11 cellular contexts compared by ENCODE assay signal in genomic region chr6:15253107-15254073, GRCh38. TPM values are rescaled to one million over a fixed set of nuclear protein-coding genes. Genes with fewer than 3 reads are reported as not detected.
A peak's percentile ranks its signal among the peaks of the same experiment; 100 is the strongest.
DNase-seq lines count a peak whose midpoint lies in the region; ATAC-seq and TF ChIP-seq lines count a peak whose summit lies in the region.
"Had no signal": no experiment of that assay in that cellular context is flagged by ENCODE, and none has a peak within 500 bp of the region (broad histone marks: within the 10 kb centered on the region; RNA-seq: fewer than 3 reads in every experiment).

No MANE protein-coding gene starts in this region.

- H3K36me3 ChIP-seq in OCI-LY7 (ENCODE audit: insufficient read depth, low read length), result peaks cover 5% of the 10 kb centered on the region; the same call in 1 of the 2 replicates
- H3K36me3 ChIP-seq in effector memory CD4-positive, alpha-beta T cell (ENCODE audit: control insufficient read depth, insufficient read depth, low read length), result no peaks in the 10 kb centered on the region
- no peaks in the 10 kb centered on the region for H3K36me3 ChIP-seq in BE2C
- H3K36me3 ChIP-seq: thoracic aorta had no signal

- H3K9me2 ChIP-seq in OCI-LY7 (ENCODE audit: insufficient read depth, low read length), result no peaks in the 10 kb centered on the region

- no peak for ATAC-seq in stimulated activated naive B cell treated with anti-CD40 and anti-IgM and Interleukin-4, amounts not matched to agents 10 μg/mL and 1 μg/mL and 100 μg/mL, for 72 hours (replicated peaks)
- ATAC-seq in HG03139 (IDR thresholded peaks at IDR 0.05; ENCODE audit: unreplicated experiment), result no peak
- ATAC-seq: body of pancreas, esophagus mucosa had no signal

- H3K27ac Mint-ChIP-seq in stimulated activated naive B cell treated with anti-CD40 and anti-IgM and Interleukin-4, amounts not matched to agents 10 μg/mL and 1 μg/mL and 100 μg/mL, for 72 hours, result peak overlapping the region; percentile 51

- peaks cover 65 to 97% of the 10 kb centered on the region in 2 donors for H3K4me1 Mint-ChIP-seq in stimulated activated naive B cell treated with anti-CD40 and anti-IgM and Interleukin-4, amounts not matched to agents 10 μg/mL and 1 μg/mL and 100 μg/mL, for 72 hours

- peaks cover 81% of the 10 kb centered on the region; the same call in 1 of the 2 replicates for H3K79me2 ChIP-seq in OCI-LY7 (ENCODE audit: insufficient read depth, low read depth, low read length)

- H3K4me1 ChIP-seq in OCI-LY7 (ENCODE audit: insufficient read depth, low read length, poor library complexity, severe bottlenecking) (peaks cover 88% of the 10 kb centered on the region), BE2C (peaks cover 32% of the 10 kb centered on the region)
- H3K4me1 ChIP-seq in effector memory CD4-positive, alpha-beta T cell (ENCODE audit: control insufficient read depth, insufficient read depth, low read length, poor library complexity, severe bottlenecking), result peaks cover 37% of the 10 kb centered on the region

- no peaks in the 10 kb centered on the region for H3K9me3 Mint-ChIP-seq in stimulated activated naive B cell treated with anti-CD40 and anti-IgM and Interleukin-4, amounts not matched to agents 10 μg/mL and 1 μg/mL and 100 μg/mL, for 72 hours

- H4K20me1 ChIP-seq in OCI-LY7 (ENCODE audit: insufficient read depth, low read length), result peaks cover 49% of the 10 kb centered on the region

- H3K36me3 Mint-ChIP-seq in stimulated activated naive B cell treated with anti-CD40 and anti-IgM and Interleukin-4, amounts not matched to agents 10 μg/mL and 1 μg/mL and 100 μg/mL, for 72 hours, result peaks cover 16 to 37% of the 10 kb centered on the region in 2 donors

- H3K27me3 Mint-ChIP-seq in stimulated activated naive B cell treated with anti-CD40 and anti-IgM and Interleukin-4, amounts not matched to agents 10 μg/mL and 1 μg/mL and 100 μg/mL, for 72 hours, result no peaks in the 10 kb centered on the region

- H3K27me3 ChIP-seq in effector memory CD4-positive, alpha-beta T cell (replicated peaks; ENCODE audit: control insufficient read depth, insufficient read depth, low read length, poor library complexity, severe bottlenecking), result no peaks in the 10 kb centered on the region
- no peaks in the 10 kb centered on the region for H3K27me3 ChIP-seq in BE2C
- H3K27me3 ChIP-seq: body of pancreas had no signal

- no TSS peak for BruUV-seq in OCI-LY7 (replicated peaks; lab: Mats Ljungman, UMichigan)

- H3K27ac ChIP-seq in OCI-LY7 (ENCODE audit: low read depth, low read length, poor library complexity, severe bottlenecking), result peak overlapping the region; percentile 92
- peak overlapping the region; percentile 23 for H3K27ac ChIP-seq in effector memory CD4-positive, alpha-beta T cell (ENCODE audit: insufficient read depth, low read length, poor library complexity, severe bottlenecking)
- H3K27ac ChIP-seq: body of pancreas, thoracic aorta had no signal

- H3K9me3 ChIP-seq in OCI-LY7 (ENCODE audit: low read length) (no peaks in the 10 kb centered on the region), BE2C (no peaks in the 10 kb centered on the region)
- no peaks in the 10 kb centered on the region for H3K9me3 ChIP-seq in effector memory CD4-positive, alpha-beta T cell (ENCODE audit: control insufficient read depth, low read length)
- H3K9me3 ChIP-seq: body of pancreas, thoracic aorta had no signal

- intact Hi-C loops in OCI-LY7 (cut with micrococcal nuclease; ENCODE audit: unreplicated experiment), result loop anchor here (1.0 to 2.0 kb wide), 4 partner anchors 46 to 187 kb away; no protein-coding TSS in a partner anchor

- CTCF ChIA-PET in OCI-LY7 (lab: Charles Lee; ENCODE audit: unreplicated experiment), result interaction anchor here (1.4 to 1.6 kb wide), 2 partner anchors 13 to 14 kb away, joined by 3 to 4 read pairs; no protein-coding TSS in a partner anchor

- POLR2A ChIA-PET in OCI-LY7 (lab: Charles Lee), result interaction anchor here (1.2 to 4.5 kb wide), 4 partner anchors 14 to 135 kb away, joined by 3 to 49 read pairs (median 4); no protein-coding TSS in a partner anchor

- no peak overlapping the region for H2AFZ ChIP-seq in OCI-LY7 (ENCODE audit: low read length)

- TF ChIP-seq CTCF in OCI-LY7 (conservative IDR thresholded peaks at IDR 0.05; ENCODE audit: low read length) (no peak), BE2C (IDR thresholded peaks at IDR 0.05; ENCODE audit: low read depth, low read length) (no peak)

- peak; percentile 32 for DNase-seq in activated naive CD4-positive, alpha-beta T cell treated with Interleukin-2 at 50 U/mL for 16 hours
- DNase-seq in activated naive CD4-positive, alpha-beta T cell treated with anti-CD3 and anti-CD28 coated beads, Interleukin-2, amount 50 U/mL, for 16 hours, result no peak
- DNase-seq in OCI-LY7 (ENCODE audit: low spot score) (no peak), BE2C (no peak)
- DNase-seq in effector memory CD4-positive, alpha-beta T cell, result no peak
- no peak for DNase-seq in stimulated activated naive B cell treated with anti-CD40 and anti-IgM and Interleukin-4, amounts not matched to agents 10 μg/mL and 1 μg/mL and 100 μg/mL, for 72 hours
- DNase-seq in activated CD4-positive, CD25-positive, alpha-beta regulatory T cell treated with anti-CD3 and anti-CD28 coated beads, Interleukin-2, amount 50 U/mL, for 72 hours, result no peak
- DNase-seq: body of pancreas had no signal

- peak overlapping the region; percentile 52 for H3K4me3 ChIP-seq in OCI-LY7 (ENCODE audit: low read depth, low read length, poor library complexity, severe bottlenecking)
- peak overlapping the region; percentile 21 for H3K4me3 ChIP-seq in effector memory CD4-positive, alpha-beta T cell (ENCODE audit: insufficient read depth, low read depth, low read length, poor library complexity, severe bottlenecking)
- no peak overlapping the region for H3K4me3 ChIP-seq in BE2C (ENCODE audit: low read depth, low read length)
- H3K4me3 ChIP-seq: body of pancreas, thoracic aorta had no signal

- peak overlapping the region; percentile 80 for H3K4me2 ChIP-seq in OCI-LY7 (ENCODE audit: low read length)

- peak overlapping the region; percentile 17 to 72 for H3K4me3 Mint-ChIP-seq in stimulated activated naive B cell treated with anti-CD40 and anti-IgM and Interleukin-4, amounts not matched to agents 10 μg/mL and 1 μg/mL and 100 μg/mL, for 72 hours

RNA-seq across cellular contexts. Expression of gene JARID2, which starts 7.5 kb away (rescaled TPM):
- total RNA-seq in OCI-LY7 (2014; rRNA removed; shearing (Covaris generic)), result 18.4 and 19.0 TPM in 2 replicates
- 19.5 and 21.0 TPM in 2 replicates for total RNA-seq in OCI-LY7 (2022)
- 32.0 TPM for polyA plus RNA-seq in BE2C (2012; ENCODE audit: insufficient read depth, insufficient read length, low read depth)
